In genomic region chr6:18155864-18156396, GRCh38 we compare ENCODE assay signal across 8 cellular contexts. TPM values are rescaled to one million over a fixed set of nuclear protein-coding genes. Genes with fewer than 3 reads are reported as not detected.
A peak's percentile ranks its signal among the peaks of the same experiment; 100 is the strongest.
DNase-seq lines count a peak whose midpoint lies in the region; ATAC-seq and TF ChIP-seq lines count a peak whose summit lies in the region.

No MANE protein-coding gene starts in this region.

- no peaks in the 10 kb centered on the region for H3K27me3 Mint-ChIP-seq in glutamatergic neuron (ENCODE audit: unreplicated experiment)
- H3K27me3 Mint-ChIP-seq in type B pancreatic cell = no peaks in the 10 kb centered on the region

- ATAC-seq in GM21723 (IDR thresholded peaks at IDR 0.05; ENCODE audit: unreplicated experiment) = peak; percentile 41
- ATAC-seq in omental fat pad (ENCODE audit: low FRiP score) = peak; percentile 30

- peak overlapping the region; percentile 88 for H3K4me3 Mint-ChIP-seq in glutamatergic neuron (ENCODE audit: unreplicated experiment)
- peak overlapping the region; percentile 100 for H3K4me3 Mint-ChIP-seq in type B pancreatic cell

- TF ChIP-seq CTCF in glutamatergic neuron (IDR thresholded peaks at IDR 0.05; ENCODE audit: partially characterized antibody, unreplicated experiment) (no peak), omental fat pad (IDR thresholded peaks at IDR 0.05) (no peak), type B pancreatic cell (conservative IDR thresholded peaks at IDR 0.05) (peak; percentile 48)

- no peak for TF ChIP-seq EP300 in Ishikawa (IDR thresholded peaks at IDR 0.05; ENCODE audit: borderline replicate concordance)

- H3K9me3 Mint-ChIP-seq in glutamatergic neuron (ENCODE audit: unreplicated experiment) = no peaks in the 10 kb centered on the region
- H3K9me3 Mint-ChIP-seq in type B pancreatic cell = peaks cover 6% of the 10 kb centered on the region

- DNase-seq in Daoy (ENCODE audit: low read depth) (peak; percentile 64), OCI-M1 (lab: John Stamatoyannopoulos, UW) (peak; percentile 72), activated gamma-delta T cell (lab: John Stamatoyannopoulos, UW) (peak; percentile 25), glutamatergic neuron (peak; percentile 46), omental fat pad (ENCODE audit: low spot score) (peak; percentile 39), type B pancreatic cell (ENCODE audit: extremely low spot score, unreplicated experiment) (peak; percentile 71)

- H3K4me1 Mint-ChIP-seq in glutamatergic neuron (ENCODE audit: low read depth, unreplicated experiment) (peaks cover 3% of the 10 kb centered on the region), type B pancreatic cell (ENCODE audit: unreplicated experiment) (peaks cover 15% of the 10 kb centered on the region)

- H3K27ac Mint-ChIP-seq in glutamatergic neuron (ENCODE audit: unreplicated experiment) (no peak overlapping the region), type B pancreatic cell (peak overlapping the region; percentile 87)

- peak; percentile 38; the same call in 1 of the 2 replicates for TF ChIP-seq RAD21 in Ishikawa (IDR thresholded peaks at IDR 0.05; ENCODE audit: low read depth)

- H3K36me3 Mint-ChIP-seq in glutamatergic neuron (ENCODE audit: unreplicated experiment) = no peaks in the 10 kb centered on the region
- H3K36me3 Mint-ChIP-seq in type B pancreatic cell = peaks cover 14% of the 10 kb centered on the region

TF ChIP-seq in Ishikawa, 13 proteins besides CTCF, POLR2A, EP300 and RAD21:
- no peak for TF ChIP-seq YY1 (IDR thresholded peaks at IDR 0.05; ENCODE audit: low read depth)
- TF ChIP-seq FOXM1 (IDR thresholded peaks at IDR 0.05; ENCODE audit: borderline replicate concordance, low read depth) = no peak
- TF ChIP-seq TEAD4 (IDR thresholded peaks at IDR 0.05) = no peak
- 0 out of 2 replicates have a peak, but pooled peaks have one; percentile 51 for TF ChIP-seq NFIC (IDR thresholded peaks at IDR 0.05)
- TF ChIP-seq, protein P1, sequence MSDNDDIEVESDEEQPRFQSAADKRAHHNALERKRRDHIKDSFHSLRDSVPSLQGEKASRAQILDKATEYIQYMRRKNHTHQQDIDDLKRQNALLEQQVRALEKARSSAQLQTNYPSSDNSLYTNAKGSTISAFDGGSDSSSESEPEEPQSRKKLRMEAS (IDR thresholded peaks at IDR 0.05) = peak; percentile 68
- TF ChIP-seq, protein P2, sequence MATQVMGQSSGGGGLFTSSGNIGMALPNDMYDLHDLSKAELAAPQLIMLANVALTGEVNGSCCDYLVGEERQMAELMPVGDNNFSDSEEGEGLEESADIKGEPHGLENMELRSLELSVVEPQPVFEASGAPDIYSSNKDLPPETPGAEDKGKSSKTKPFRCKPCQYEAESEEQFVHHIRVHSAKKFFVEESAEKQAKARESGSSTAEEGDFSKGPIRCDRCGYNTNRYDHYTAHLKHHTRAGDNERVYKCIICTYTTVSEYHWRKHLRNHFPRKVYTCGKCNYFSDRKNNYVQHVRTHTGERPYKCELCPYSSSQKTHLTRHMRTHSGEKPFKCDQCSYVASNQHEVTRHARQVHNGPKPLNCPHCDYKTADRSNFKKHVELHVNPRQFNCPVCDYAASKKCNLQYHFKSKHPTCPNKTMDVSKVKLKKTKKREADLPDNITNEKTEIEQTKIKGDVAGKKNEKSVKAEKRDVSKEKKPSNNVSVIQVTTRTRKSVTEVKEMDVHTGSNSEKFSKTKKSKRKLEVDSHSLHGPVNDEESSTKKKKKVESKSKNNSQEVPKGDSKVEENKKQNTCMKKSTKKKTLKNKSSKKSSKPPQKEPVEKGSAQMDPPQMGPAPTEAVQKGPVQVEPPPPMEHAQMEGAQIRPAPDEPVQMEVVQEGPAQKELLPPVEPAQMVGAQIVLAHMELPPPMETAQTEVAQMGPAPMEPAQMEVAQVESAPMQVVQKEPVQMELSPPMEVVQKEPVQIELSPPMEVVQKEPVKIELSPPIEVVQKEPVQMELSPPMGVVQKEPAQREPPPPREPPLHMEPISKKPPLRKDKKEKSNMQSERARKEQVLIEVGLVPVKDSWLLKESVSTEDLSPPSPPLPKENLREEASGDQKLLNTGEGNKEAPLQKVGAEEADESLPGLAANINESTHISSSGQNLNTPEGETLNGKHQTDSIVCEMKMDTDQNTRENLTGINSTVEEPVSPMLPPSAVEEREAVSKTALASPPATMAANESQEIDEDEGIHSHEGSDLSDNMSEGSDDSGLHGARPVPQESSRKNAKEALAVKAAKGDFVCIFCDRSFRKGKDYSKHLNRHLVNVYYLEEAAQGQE (IDR thresholded peaks at IDR 0.05; ENCODE audit: low read depth) = no peak
- TF ChIP-seq EGR1 (IDR thresholded peaks at IDR 0.05) = no peak
- no peak for TF ChIP-seq CREB1 (IDR thresholded peaks at IDR 0.05; ENCODE audit: low read depth)
- peak; percentile 0; the same call in 1 of the 2 replicates for TF ChIP-seq ZBTB7A (IDR thresholded peaks at IDR 0.05; ENCODE audit: low read depth)
- TF ChIP-seq TCF12 (IDR thresholded peaks at IDR 0.05; ENCODE audit: low read depth) = 0 out of 2 replicates have a peak, but pooled peaks have one; percentile 45
- TF ChIP-seq TAF1 (IDR thresholded peaks at IDR 0.05; ENCODE audit: low read depth) = 0 out of 2 replicates have a peak, but pooled peaks have one; percentile 13
- no peak for TF ChIP-seq USF1 (IDR thresholded peaks at IDR 0.05)
- no peak for TF ChIP-seq CEBPB (IDR thresholded peaks at IDR 0.05)

RNA-seq across cellular contexts. Expression of gene KDM1B, which starts 0.7 kb away (rescaled TPM):
- 14.3 and 17.4 TPM in 2 replicates for total RNA-seq in Daoy (2014; rRNA removed; shearing (Covaris generic))
- 21.1 TPM for total RNA-seq in glutamatergic neuron (ENCODE audit: unreplicated experiment)
- total RNA-seq in omental fat pad = 10 to 100 TPM; 12.1 to 15.8 (median 12.7) TPM
- total RNA-seq in type B pancreatic cell (ENCODE audit: low replicate concordance) = 20.7 and 22.4 TPM in 2 replicates

RNA-seq across cellular contexts. Expression of gene TPMT, which starts 1.1 kb away (rescaled TPM):
- 26.7 and 34.1 TPM in 2 replicates for total RNA-seq in Daoy (2014; rRNA removed; shearing (Covaris generic))
- total RNA-seq in glutamatergic neuron (ENCODE audit: unreplicated experiment) (3.4 TPM), omental fat pad (1 to 10 TPM; 4.5 to 7.2 (median 6.8) TPM), type B pancreatic cell (ENCODE audit: low replicate concordance) (12.8 and 19.2 TPM in 2 replicates)

RNA-seq across cellular contexts. Expression of gene NHLRC1, which starts 33.5 kb away (rescaled TPM):
- total RNA-seq in Daoy (2014; rRNA removed; shearing (Covaris generic)) = 2.6 and 2.7 TPM in 2 replicates
- total RNA-seq in glutamatergic neuron (ENCODE audit: unreplicated experiment) (0.17 TPM), omental fat pad (1 to 10 TPM in 3 of 4 donors, under 1 TPM in 1; 0.74 to 3.1 (median 1.4) TPM), type B pancreatic cell (ENCODE audit: low replicate concordance) (1.1 and 3.5 TPM in 2 replicates)

Comparison
In these comparisons a context has a peak if more than half of its experiments do, and no peak if none do; other contexts are left out.
1. Peak in every context shown above with its lines: DNase-seq and ATAC-seq.